22 cellular contexts compared by ENCODE assay signal in genomic region chr9:16290169-16290568, GRCh38.
DNase-seq lines count a peak whose midpoint lies in the region; ATAC-seq and TF ChIP-seq lines count a peak whose summit lies in the region.
"Had no signal": no experiment of that assay in that cellular context is flagged by ENCODE, and none has a peak within 500 bp of the region (broad histone marks: within the 10 kb centered on the region; RNA-seq: fewer than 3 reads in every experiment).

No MANE protein-coding gene starts in this region.

- H2BK120ac ChIP-seq in trophoblast cell (ENCODE audit: insufficient read depth, low read length, poor library complexity): peak overlapping the region; percentile 8

- POLR2A ChIA-PET in activated CD4-positive, alpha-beta T cell treated with anti-CD3 and anti-CD28 coated beads, Interleukin-2, amount 10 ng/mL, durations not matched to agents 7 days and 5 days (lab: Charles Lee): no interaction called here

- H3K14ac ChIP-seq in trophoblast cell (ENCODE audit: low read length): no peak overlapping the region

- H3K27me3 Mint-ChIP-seq in activated CD4-positive, alpha-beta T cell treated with anti-CD3 and anti-CD28 coated beads, Interleukin-2, amount 10 ng/mL, durations not matched to agents 7 days and 5 days: no peaks in the 10 kb centered on the region
- H3K27me3 Mint-ChIP-seq in activated T-cell treated with anti-CD3 and anti-CD28 coated beads, Interleukin-2, amount 50 U/mL, for 72 hours (ENCODE audit: low read depth): no peaks in the 10 kb centered on the region
- H3K27me3 Mint-ChIP-seq in activated T-cell treated with anti-CD3 and anti-CD28 coated beads, Interleukin-2, amount 50 U/mL, for 4 hours (ENCODE audit: low read depth): peaks cover 2% of the 10 kb centered on the region

- H3K23ac ChIP-seq in trophoblast cell (ENCODE audit: low read length): no peak overlapping the region

- whole genome bisulfite sequencing in trophoblast cell (ENCODE audit: extremely low coverage, insufficient coverage, insufficient read length): no CpG with 5 or more reads among the region's 5 CpGs

- no peaks in the 10 kb centered on the region for H3K36me3 Mint-ChIP-seq in activated CD4-positive, alpha-beta T cell treated with anti-CD3 and anti-CD28 coated beads, Interleukin-2, amount 10 ng/mL, durations not matched to agents 7 days and 5 days (ENCODE audit: low read depth)
- no peaks in the 10 kb centered on the region for H3K36me3 Mint-ChIP-seq in activated T-cell treated with anti-CD3 and anti-CD28 coated beads, Interleukin-2, amount 50 U/mL, for 72 hours (ENCODE audit: insufficient read depth in 2 of 2)
- no peaks in the 10 kb centered on the region for H3K36me3 Mint-ChIP-seq in activated T-cell treated with anti-CD3 and anti-CD28 coated beads, Interleukin-2, amount 50 U/mL, for 4 hours (ENCODE audit: insufficient read depth)
- H3K36me3 Mint-ChIP-seq: IgD-negative memory B cell had no signal

- DNase-seq in trophoblast cell: no peak
- DNase-seq in activated CD4-positive, alpha-beta T cell treated with anti-CD3 and anti-CD28 coated beads, Interleukin-2, amount 10 ng/mL, durations not matched to agents 7 days and 5 days: no peak
- no peak for DNase-seq in activated T-cell treated with anti-CD3 and anti-CD28 coated beads, Interleukin-2, amount 50 U/mL, for 72 hours
- no peak for DNase-seq in activated T-cell treated with anti-CD3 and anti-CD28 coated beads, Interleukin-2, amount 50 U/mL, for 4 hours
- DNase-seq: activated naive CD4-positive, alpha-beta T cell treated with anti-CD3 and anti-CD28 coated beads for 36 hours; activated T-cell treated with anti-CD3 and anti-CD28 coated beads, Interleukin-2, amount 50 U/mL, for 48 hours; brain microvascular endothelial cell; CD4-positive, alpha-beta T cell; EL; esophagus squamous epithelium; HCEC 1CT; mesendoderm; NCI-H1436 treated with DMSO at 0.1 percent for 48 hours; nucleus accumbens; SW 1271; transverse colon had no signal

- H3K79me1 ChIP-seq in trophoblast cell (ENCODE audit: low read length): peaks cover 2% of the 10 kb centered on the region

- H3K27ac Mint-ChIP-seq in activated CD4-positive, alpha-beta T cell treated with anti-CD3 and anti-CD28 coated beads, Interleukin-2, amount 10 ng/mL, durations not matched to agents 7 days and 5 days: no peak overlapping the region
- no peak overlapping the region for H3K27ac Mint-ChIP-seq in activated T-cell treated with anti-CD3 and anti-CD28 coated beads, Interleukin-2, amount 50 U/mL, for 72 hours
- H3K27ac Mint-ChIP-seq: activated naive CD4-positive, alpha-beta T cell treated with anti-CD3 and anti-CD28 coated beads for 36 hours; CD4-positive, alpha-beta T cell; IgD-negative memory B cell had no signal

- no peak overlapping the region for H2BK5ac ChIP-seq in trophoblast cell (ENCODE audit: low read depth, low read length, poor library complexity)

- H3K27ac ChIP-seq in OCI-LY3 (ENCODE audit: low read length): no peak overlapping the region
- no peak overlapping the region for H3K27ac ChIP-seq in trophoblast cell (ENCODE audit: low read depth, low read length)
- H3K27ac ChIP-seq: brain microvascular endothelial cell, esophagus squamous epithelium, hepatocyte, transverse colon had no signal

- H3K9me3 ChIP-seq in OCI-LY3 (ENCODE audit: insufficient read depth, low read length) (no peaks in the 10 kb centered on the region), trophoblast cell (ENCODE audit: insufficient read depth, low read depth, low read length) (peaks cover 1% of the 10 kb centered on the region)
- H3K9me3 ChIP-seq: esophagus squamous epithelium, transverse colon had no signal

- peak overlapping the region; percentile 29 for H4K91ac ChIP-seq in trophoblast cell (ENCODE audit: low read depth, low read length)

- CTCF ChIA-PET in activated CD4-positive, alpha-beta T cell treated with anti-CD3 and anti-CD28 coated beads, Interleukin-2, amount 10 ng/mL, durations not matched to agents 7 days and 5 days (lab: Charles Lee): no interaction called here

- peak overlapping the region; percentile 55 for H3K4me2 ChIP-seq in OCI-LY3 (ENCODE audit: low read length)
- no peak overlapping the region for H3K4me2 ChIP-seq in trophoblast cell (ENCODE audit: low read length)
- H3K4me2 ChIP-seq: hepatocyte had no signal

- no peak overlapping the region for H2AFZ ChIP-seq in OCI-LY3 (ENCODE audit: low read depth, low read length)
- H2AFZ ChIP-seq in trophoblast cell (ENCODE audit: insufficient read depth, low read length, poor library complexity): no peak overlapping the region
- H2AFZ ChIP-seq: hepatocyte had no signal

- H2BK12ac ChIP-seq in trophoblast cell (ENCODE audit: low read length): peak overlapping the region; percentile 77

- TF ChIP-seq CTCF in OCI-LY3 (IDR thresholded peaks at IDR 0.05; ENCODE audit: low read depth, low read length): 0 out of 2 replicates have a peak, but pooled peaks have one; percentile 12

- H3K18ac ChIP-seq in trophoblast cell (ENCODE audit: low read length): no peak overlapping the region

- no peaks in the 10 kb centered on the region for H3K4me1 Mint-ChIP-seq in activated CD4-positive, alpha-beta T cell treated with anti-CD3 and anti-CD28 coated beads, Interleukin-2, amount 10 ng/mL, durations not matched to agents 7 days and 5 days
- H3K4me1 Mint-ChIP-seq in activated T-cell treated with anti-CD3 and anti-CD28 coated beads, Interleukin-2, amount 50 U/mL, for 72 hours (ENCODE audit: low read depth): no peaks in the 10 kb centered on the region
- no peaks in the 10 kb centered on the region for H3K4me1 Mint-ChIP-seq in activated T-cell treated with anti-CD3 and anti-CD28 coated beads, Interleukin-2, amount 50 U/mL, for 4 hours (ENCODE audit: low read depth)
- H3K4me1 Mint-ChIP-seq: IgD-negative memory B cell had no signal

- H4K20me1 ChIP-seq in OCI-LY3 (ENCODE audit: insufficient read depth, low read length): no peaks in the 10 kb centered on the region

- H3K4me3 Mint-ChIP-seq in activated CD4-positive, alpha-beta T cell treated with anti-CD3 and anti-CD28 coated beads, Interleukin-2, amount 10 ng/mL, durations not matched to agents 7 days and 5 days: no peak overlapping the region
- H3K4me3 Mint-ChIP-seq in activated T-cell treated with anti-CD3 and anti-CD28 coated beads, Interleukin-2, amount 50 U/mL, for 72 hours: no peak overlapping the region
- H3K4me3 Mint-ChIP-seq in activated T-cell treated with anti-CD3 and anti-CD28 coated beads, Interleukin-2, amount 50 U/mL, for 4 hours: no peak overlapping the region
- H3K4me3 Mint-ChIP-seq: activated naive CD4-positive, alpha-beta T cell treated with anti-CD3 and anti-CD28 coated beads for 36 hours; CD4-positive, alpha-beta T cell; IgD-negative memory B cell had no signal

- H3K9me3 Mint-ChIP-seq in activated CD4-positive, alpha-beta T cell treated with anti-CD3 and anti-CD28 coated beads, Interleukin-2, amount 10 ng/mL, durations not matched to agents 7 days and 5 days: no peaks in the 10 kb centered on the region
- peaks cover 0 to 4% of the 10 kb centered on the region in 2 donors for H3K9me3 Mint-ChIP-seq in activated T-cell treated with anti-CD3 and anti-CD28 coated beads, Interleukin-2, amount 50 U/mL, for 72 hours
- peaks cover 11% of the 10 kb centered on the region for H3K9me3 Mint-ChIP-seq in activated T-cell treated with anti-CD3 and anti-CD28 coated beads, Interleukin-2, amount 50 U/mL, for 4 hours
- H3K9me3 Mint-ChIP-seq: CD4-positive, alpha-beta T cell had no signal

- peaks cover 11% of the 10 kb centered on the region; the same call in 1 of the 2 replicates for H3K27me3 ChIP-seq in OCI-LY3 (ENCODE audit: low read depth, low read length)
- H3K27me3 ChIP-seq in trophoblast cell (ENCODE audit: insufficient read depth, low read length): no peaks in the 10 kb centered on the region
- H3K27me3 ChIP-seq: brain microvascular endothelial cell, hepatocyte, transverse colon had no signal

- H3K4me3 ChIP-seq in OCI-LY3 (ENCODE audit: low read length): 0 out of 2 replicates have a peak overlapping the region, but pooled peaks have one; percentile 22
- no peak overlapping the region for H3K4me3 ChIP-seq in trophoblast cell (ENCODE audit: low read depth, low read length)
- H3K4me3 ChIP-seq: esophagus squamous epithelium, hepatocyte, transverse colon had no signal

- peaks cover 16% of the 10 kb centered on the region for H3K4me1 ChIP-seq in OCI-LY3 (ENCODE audit: low read length)
- H3K4me1 ChIP-seq in trophoblast cell (ENCODE audit: control insufficient read depth in 1 of 2, insufficient read depth in 2 of 2, low read length in 2 of 2): peaks cover 2 to 8% of the 10 kb centered on the region in 2 experiments
- H3K4me1 ChIP-seq: transverse colon had no signal

- no peak overlapping the region for H3K4ac ChIP-seq in trophoblast cell (ENCODE audit: low read depth, low read length)

- peak overlapping the region; percentile 40 for H4K8ac ChIP-seq in trophoblast cell (ENCODE audit: low read depth, low read length)

- peak overlapping the region; percentile 53 for H2AK5ac ChIP-seq in trophoblast cell (ENCODE audit: low read length)

- no peaks in the 10 kb centered on the region for H3K79me2 ChIP-seq in OCI-LY3 (ENCODE audit: low read length)
- no peaks in the 10 kb centered on the region for H3K79me2 ChIP-seq in trophoblast cell (ENCODE audit: control insufficient read depth, insufficient read depth, low read length, poor library complexity)
- H3K79me2 ChIP-seq: hepatocyte had no signal

- H3K36me3 ChIP-seq in OCI-LY3 (replicated peaks; ENCODE audit: low read depth, low read length) (no peaks in the 10 kb centered on the region), trophoblast cell (ENCODE audit: control insufficient read depth in 1 of 2, insufficient read depth in 2 of 2, low read length in 2 of 2) (no peaks in the 10 kb centered on the region)
- H3K36me3 ChIP-seq: brain microvascular endothelial cell, esophagus squamous epithelium, transverse colon had no signal

- ATAC-seq in GM18858 (IDR thresholded peaks at IDR 0.05; ENCODE audit: unreplicated experiment) (peak; percentile 60), HG02870 (IDR thresholded peaks at IDR 0.05; ENCODE audit: unreplicated experiment) (peak; percentile 58), HG03039 (IDR thresholded peaks at IDR 0.05; ENCODE audit: unreplicated experiment) (no peak)
- ATAC-seq in activated T-cell treated with anti-CD3 and anti-CD28 coated beads, Interleukin-2, amount 50 U/mL, for 72 hours (replicated peaks in 1 of 2): no peak
- no peak for ATAC-seq in activated T-cell treated with anti-CD3 and anti-CD28 coated beads, Interleukin-2, amount 50 U/mL, for 4 hours

- no peak overlapping the region for H4K12ac ChIP-seq in trophoblast cell (ENCODE audit: low read depth, low read length)

- no peak overlapping the region for H3K9ac ChIP-seq in OCI-LY3 (ENCODE audit: low read length)
- no peak overlapping the region for H3K9ac ChIP-seq in trophoblast cell (ENCODE audit: low read length)

Comparison
In these comparisons a context has a peak if more than half of its experiments do, and no peak if none do; other contexts are left out.
1. ATAC-seq: peak in GM18858 (single experiment) and HG02870 (single experiment); none in HG03039 (single experiment), activated T-cell treated with anti-CD3 and anti-CD28 coated beads, Interleukin-2, amount 50 U/mL, for 72 hours (0 of 2) and activated T-cell treated with anti-CD3 and anti-CD28 coated beads, Interleukin-2, amount 50 U/mL, for 4 hours (0 of 2).